16 cellular contexts compared by ENCODE assay signal in the genomic region with DNA sequence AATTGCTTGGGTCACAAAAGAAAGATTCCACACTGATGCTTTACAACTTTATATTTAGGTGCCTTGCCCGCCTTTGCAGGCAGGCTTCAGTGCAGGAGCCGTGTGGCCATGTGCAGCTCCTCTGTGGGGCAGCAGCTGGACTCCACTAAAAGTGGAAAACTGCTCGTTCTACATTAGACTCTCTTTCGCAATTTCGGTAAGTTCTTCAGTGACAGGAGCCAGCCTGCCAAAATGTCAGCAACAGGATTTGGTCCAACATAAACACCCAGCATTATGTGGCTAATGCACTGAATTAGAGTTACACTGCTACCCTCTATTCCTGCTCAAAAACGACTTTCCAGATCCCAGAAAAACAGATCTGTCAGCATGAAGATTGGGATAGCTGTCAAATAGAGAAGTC.
DNase-seq lines count a peak whose midpoint lies in the region; ATAC-seq and TF ChIP-seq lines count a peak whose summit lies in the region.
"Had no signal": no experiment of that assay in that cellular context is flagged by ENCODE, and none has a peak within 500 bp of the region (broad histone marks: within the 10 kb centered on the region; RNA-seq: fewer than 3 reads in every experiment).

No MANE protein-coding gene starts in this region.

- peak; percentile 86 to 88 for ATAC-seq in left cardiac atrium
- ATAC-seq: activated T-cell treated with anti-CD3 and anti-CD28 coated beads, Interleukin-2, amount 50 U/mL, for 72 hours; K562; naive thymus-derived CD4-positive, alpha-beta T cell had no signal

- H3K4me1 ChIP-seq in rectal smooth muscle tissue (ENCODE audit: control insufficient read depth, insufficient read depth, low read length), result peaks cover 4% of the 10 kb centered on the region
- H3K4me1 ChIP-seq in vagina, result no peaks in the 10 kb centered on the region

- DNase-seq in AG10803 (ENCODE audit: low read depth), result peak; percentile 82
- DNase-seq in astrocyte of the hippocampus (ENCODE audit: low read depth, low spot score), result peak; percentile 58
- DNase-seq in left cardiac atrium, result peak; percentile 57
- DNase-seq in EL, result no peak
- DNase-seq in NOMO-1 treated with dmso at 0.1 percent for 144 hours (lab: John Stamatoyannopoulos, UW; ENCODE audit: unreplicated experiment), result no peak
- DNase-seq in H7, result no peak
- DNase-seq in vagina (ENCODE audit: extremely low spot score in 2 of 2), result no peak
- DNase-seq: activated CD4-positive, alpha-beta T cell treated with anti-CD3 and anti-CD28 coated beads for 48 hours; activated T-cell treated with anti-CD3 and anti-CD28 coated beads, Interleukin-2, amount 50 U/mL, for 72 hours; naive thymus-derived CD4-positive, alpha-beta T cell; NCI-H1417; T-helper 2 cell had no signal

- intact Hi-C loops in left cardiac atrium (cut with DNase I), result no loop called here
- intact Hi-C loops in vagina (cut with DNase I), result no loop called here

- peak; percentile 31 for TF ChIP-seq CTCF in AG10803 (conservative IDR thresholded peaks at IDR 0.05; ENCODE audit: low read length)
- TF ChIP-seq CTCF in vagina (IDR thresholded peaks at IDR 0.05), result no peak

- TF ChIP-seq POLR2A in vagina (IDR thresholded peaks at IDR 0.05), result no peak

- H3K36me3 ChIP-seq in rectal smooth muscle tissue (ENCODE audit: control insufficient read depth, insufficient read depth, low read length) (no peaks in the 10 kb centered on the region), H7 (replicated peaks; ENCODE audit: control insufficient read depth, insufficient read depth, low read length) (no peaks in the 10 kb centered on the region), vagina (no peaks in the 10 kb centered on the region)
- H3K36me3 ChIP-seq: breast epithelium had no signal

- H3K9me3 ChIP-seq in vagina, result no peaks in the 10 kb centered on the region

- H3K4me3 ChIP-seq in AG10803 (ENCODE audit: low read length), result no peak overlapping the region
- H3K4me3 ChIP-seq in rectal smooth muscle tissue (ENCODE audit: low read length), result no peak overlapping the region
- no peak overlapping the region for H3K4me3 ChIP-seq in H7 (ENCODE audit: insufficient read depth, low read depth, low read length)
- H3K4me3 ChIP-seq in vagina, result no peak overlapping the region
- H3K4me3 ChIP-seq: breast epithelium, K562, skin epidermis had no signal

- no peak overlapping the region for H3K9ac ChIP-seq in rectal smooth muscle tissue (ENCODE audit: low read length)

- H3K27ac ChIP-seq in rectal smooth muscle tissue (ENCODE audit: low read depth, low read length) (peak overlapping the region; percentile 13), vagina (no peak overlapping the region)
- H3K27ac ChIP-seq: skin epidermis had no signal

- H3K27me3 ChIP-seq in rectal smooth muscle tissue (ENCODE audit: control insufficient read depth, insufficient read depth, low read length) (no peaks in the 10 kb centered on the region), H7 (ENCODE audit: control insufficient read depth, insufficient read depth, low read length) (no peaks in the 10 kb centered on the region), vagina (no peaks in the 10 kb centered on the region)
- H3K27me3 ChIP-seq: breast epithelium had no signal

Comparison
In these comparisons a context has a peak if more than half of its experiments do, and no peak if none do; other contexts are left out.
1. DNase-seq: peak in AG10803 (single experiment), astrocyte of the hippocampus (single experiment) and left cardiac atrium (single experiment); none in EL (single experiment), NOMO-1 treated with dmso at 0.1 percent for 144 hours (single experiment), H7 (single experiment) and vagina (0 of 2).